Comparison of ENCODE assay signal across 8 cellular contexts in genomic region chr10:67763499-67764011, GRCh38.
DNase-seq lines count a peak whose midpoint lies in the region; ATAC-seq and TF ChIP-seq lines count a peak whose summit lies in the region.

No MANE protein-coding gene starts in this region.

- DNase-seq in AG04449 (ENCODE audit: low read depth, low spot score) (no peak), NCI-H748 treated with DMSO at 0.1 percent for 48 hours (lab: John Stamatoyannopoulos, UW) (peak; percentile 64), activated T-cell treated with anti-CD3 and anti-CD28 coated beads for 24 hours (ENCODE audit: low read depth) (peak; percentile 77), epithelial cell of esophagus (ENCODE audit: low read depth) (peak; percentile 39)
- peak; percentile 68 to 70 for DNase-seq in stimulated activated CD8-positive, alpha-beta memory T cell treated with anti-CD3 and anti-CD28 coated beads, Interleukin-2, amount 100 ng/mL, for 48 hours (ENCODE audit: low read depth in 2 of 2)

- peaks cover 26% of the 10 kb centered on the region for H3K4me1 ChIP-seq in mononuclear cell (ENCODE audit: insufficient read depth, low read length)

- ATAC-seq in GM19025 (IDR thresholded peaks at IDR 0.05; ENCODE audit: low read depth, unreplicated experiment), result peak; percentile 12
- ATAC-seq in HG03378 (IDR thresholded peaks at IDR 0.05; ENCODE audit: unreplicated experiment), result peak; percentile 21

- CTCF ChIA-PET in AG04449 (lab: Yijun Ruan, JAX), result interaction anchor here (1.6 to 8.7 kb wide), 2 partner anchors 16 to 66 kb away, joined by 10 to 79 read pairs; no protein-coding TSS in a partner anchor

- H3K4me3 ChIP-seq in AG04449 (ENCODE audit: low read depth, low read length) (peak overlapping the region; percentile 83), epithelial cell of esophagus (ENCODE audit: low read length) (peak overlapping the region; percentile 87), mononuclear cell (ENCODE audit: low read length) (peak overlapping the region; percentile 82)

- no peaks in the 10 kb centered on the region for H3K9me3 ChIP-seq in mononuclear cell (ENCODE audit: low read depth, low read length)

- TF ChIP-seq CTCF in AG04449 (IDR thresholded peaks at IDR 0.05; ENCODE audit: insufficient read depth, low read length, missing control alignments), result no peak
- no peak for TF ChIP-seq CTCF in epithelial cell of esophagus (IDR thresholded peaks at IDR 0.05; ENCODE audit: insufficient read depth, low read depth, low read length, missing control alignments)

- no peaks in the 10 kb centered on the region for H3K27me3 ChIP-seq in mononuclear cell (ENCODE audit: insufficient read depth, low read length)

- POLR2A ChIA-PET in AG04449 (lab: Yijun Ruan, JAX), result interaction anchor here (1.0 kb wide), 1 partner anchor 10 kb away, joined by 5 read pairs; no protein-coding TSS in a partner anchor
